Comparison of ENCODE assay signal across 7 cellular contexts in genomic region chr6:43428112-43428570, GRCh38. TPM values are rescaled to one million over a fixed set of nuclear protein-coding genes. Genes with fewer than 3 reads are reported as not detected.
DNase-seq lines count a peak whose midpoint lies in the region; ATAC-seq and TF ChIP-seq lines count a peak whose summit lies in the region.

No MANE protein-coding gene starts in this region.

- no peaks in the 10 kb centered on the region for H3K27me3 ChIP-seq in NT2/D1 (ENCODE audit: insufficient read depth, insufficient read length)
- no peaks in the 10 kb centered on the region for H3K27me3 ChIP-seq in endodermal cell (ENCODE audit: control insufficient read depth, insufficient read depth, low read length, poor library complexity, severe bottlenecking)

- H3K27me3 Mint-ChIP-seq in endodermal cell (ENCODE audit: insufficient read depth): no peaks in the 10 kb centered on the region

- peaks cover 10% of the 10 kb centered on the region for H3K36me3 Mint-ChIP-seq in endodermal cell (ENCODE audit: low read depth)

- H3K4me3 Mint-ChIP-seq in endodermal cell: peak overlapping the region; percentile 87

- peaks cover 10% of the 10 kb centered on the region; the same call in 1 of the 2 replicates for H3K9me3 ChIP-seq in NT2/D1 (ENCODE audit: insufficient read depth, low read length)
- H3K9me3 ChIP-seq in endodermal cell (ENCODE audit: control insufficient read depth, low read length): peaks cover 12% of the 10 kb centered on the region

- H3K4me1 ChIP-seq in NT2/D1 (ENCODE audit: insufficient read depth, insufficient read length): no peaks in the 10 kb centered on the region
- no peaks in the 10 kb centered on the region for H3K4me1 ChIP-seq in endodermal cell (ENCODE audit: control insufficient read depth, insufficient read depth, low read length)

- no peak for DNase-seq in NT2/D1 (ENCODE audit: low read depth, low spot score)
- DNase-seq in endodermal cell: no peak
- DNase-seq in omental fat pad (ENCODE audit: low spot score): no peak
- DNase-seq in SIG-M5 (lab: John Stamatoyannopoulos, UW): no peak
- DNase-seq in HuH-7 (ENCODE audit: low spot score): no peak

- TF ChIP-seq CTCF in endodermal cell (conservative IDR thresholded peaks at IDR 0.05) (no peak), omental fat pad (IDR thresholded peaks at IDR 0.05) (no peak)

- peak overlapping the region; percentile 98 for H3K27ac Mint-ChIP-seq in endodermal cell

- H3K36me3 ChIP-seq in NT2/D1 (ENCODE audit: insufficient read depth, insufficient read length, low read length): peaks cover 24% of the 10 kb centered on the region
- H3K36me3 ChIP-seq in endodermal cell (ENCODE audit: control insufficient read depth, insufficient read depth, low read length): peaks cover 4% of the 10 kb centered on the region

- H3K4me1 Mint-ChIP-seq in endodermal cell: peaks cover 10% of the 10 kb centered on the region

- 25 to 33% methylated on average over 9 to 12 of the region's 12 CpGs for WGBS in endodermal cell (ENCODE audit: insufficient coverage in 1 of 2, insufficient read length in 1 of 2), 2 experiments

- H3K9ac ChIP-seq in NT2/D1 (ENCODE audit: insufficient read length, low read depth) (peak overlapping the region; percentile 93), endodermal cell (ENCODE audit: extremely low read depth, low read length, poor library complexity, severe bottlenecking) (peak overlapping the region; percentile 77)

- peak overlapping the region; percentile 97 for H3K4me3 ChIP-seq in NT2/D1 (ENCODE audit: insufficient read length, low read depth)
- peak overlapping the region; percentile 85 for H3K4me3 ChIP-seq in endodermal cell (ENCODE audit: low read length)

- ATAC-seq in GM21381 (IDR thresholded peaks at IDR 0.05; ENCODE audit: unreplicated experiment) (peak; percentile 22), omental fat pad (ENCODE audit: low FRiP score) (peak; percentile 45), GM18502 (IDR thresholded peaks at IDR 0.05; ENCODE audit: poor library complexity, unreplicated experiment) (no peak)

- H3K27ac ChIP-seq in endodermal cell (ENCODE audit: low read depth, low read length): peak overlapping the region; percentile 80

- peaks cover 26% of the 10 kb centered on the region for H3K9me3 Mint-ChIP-seq in endodermal cell

RNA-seq across cellular contexts. Expression of gene ABCC10, which starts 0.8 kb away (rescaled TPM):
- total RNA-seq in endodermal cell (10 to 100 TPM; 34.1 to 44.8 TPM), omental fat pad (10 to 100 TPM; 11.5 to 21.9 (median 14.2) TPM)
- 26.7 TPM for polyA plus RNA-seq in endodermal cell (2013, experiment 1 of 2)
- polyA plus RNA-seq in endodermal cell (2013, experiment 2 of 2): 25.0 TPM

RNA-seq across cellular contexts. Expression of gene DLK2, which starts 27.2 kb away (rescaled TPM):
- total RNA-seq in endodermal cell (not detected), omental fat pad (1 to 10 TPM in 3 of 4 donors, not detected in 1; 1.1 to 1.5 (median 1.2) TPM)
- polyA plus RNA-seq in endodermal cell (2013, experiment 1 of 2): 0.68 TPM
- polyA plus RNA-seq in endodermal cell (2013, experiment 2 of 2): 0.46 TPM

RNA-seq across cellular contexts. Expression of gene TJAP1, which starts 49.2 kb away (rescaled TPM):
- total RNA-seq in endodermal cell (10 to 100 TPM; 44.3 to 50.2 TPM), omental fat pad (10 to 100 TPM; 12.6 to 23.5 (median 15.7) TPM)
- 42.1 TPM for polyA plus RNA-seq in endodermal cell (2013, experiment 1 of 2)
- polyA plus RNA-seq in endodermal cell (2013, experiment 2 of 2): 33.3 TPM

RNA-seq across cellular contexts. Expression of gene ZNF318, which starts 58.7 kb away (rescaled TPM):
- 10 to 100 TPM; 21.3 to 26.4 TPM for total RNA-seq in endodermal cell
- polyA plus RNA-seq in endodermal cell (2013, experiment 1 of 2): 19.0 TPM
- 18.9 TPM for polyA plus RNA-seq in endodermal cell (2013, experiment 2 of 2)
- total RNA-seq in omental fat pad: 10 to 100 TPM in 3 of 4 donors, 1 to 10 TPM in 1; 9.2 to 15.8 (median 12.7) TPM
